ENCODE assay signal across 8 cellular contexts in the genomic region with DNA sequence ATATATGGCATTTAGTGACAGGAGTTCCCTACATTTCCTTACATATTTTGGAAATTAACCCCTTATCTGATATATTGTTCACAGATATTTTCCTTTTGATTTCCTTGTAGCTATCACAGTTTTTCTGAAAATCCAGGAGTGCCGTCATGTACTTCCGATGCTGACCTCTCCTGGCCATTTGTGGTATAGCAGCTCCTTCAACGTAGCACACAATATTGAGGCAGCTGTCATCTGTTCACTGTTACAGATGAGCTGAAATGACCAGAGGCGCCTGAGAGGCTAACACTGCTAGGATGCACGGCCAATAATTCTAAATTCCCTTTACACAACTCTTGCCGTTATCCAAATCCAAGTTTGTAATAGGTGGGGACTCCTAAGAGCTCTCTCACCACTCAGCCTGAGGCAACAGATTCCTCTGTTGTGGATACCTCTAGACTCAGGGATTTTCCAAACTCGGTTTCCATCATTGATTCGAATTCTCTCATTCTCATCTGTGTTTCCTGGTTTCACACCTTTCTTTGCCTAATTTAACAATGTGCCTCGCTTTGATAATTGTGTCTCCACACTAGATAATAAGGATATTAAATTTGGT. TPM values are rescaled to one million over a fixed set of nuclear protein-coding genes. Genes with fewer than 3 reads are reported as not detected.
A peak's percentile ranks its signal among the peaks of the same experiment; 100 is the strongest.
DNase-seq lines count a peak whose midpoint lies in the region; TF ChIP-seq lines count a peak whose summit lies in the region.

No MANE protein-coding gene starts in this region.

- no peaks in the 10 kb centered on the region for H3K36me3 Mint-ChIP-seq in activated T-helper 2 cell treated with anti-CD3 and anti-CD28 coated beads, Interferon-gamma antibody, Interleukin-2, Interleukin-4, amounts not matched to agents 10 μg/mL and 5 μg/mL and 100 μg/mL, durations not matched to agents 14 hours and 24 hours and 36 hours (ENCODE audit: low read depth)
- H3K36me3 Mint-ChIP-seq in osteocyte (ENCODE audit: unreplicated experiment): no peaks in the 10 kb centered on the region

- no peak overlapping the region for H3K27ac Mint-ChIP-seq in activated T-helper 2 cell treated with anti-CD3 and anti-CD28 coated beads, Interferon-gamma antibody, Interleukin-2, Interleukin-4, amounts not matched to agents 10 μg/mL and 5 μg/mL and 100 μg/mL, durations not matched to agents 14 hours and 24 hours and 36 hours
- no peak overlapping the region for H3K27ac Mint-ChIP-seq in osteocyte (ENCODE audit: unreplicated experiment)

- H3K36me3 ChIP-seq in uterus: no peaks in the 10 kb centered on the region

- H3K4me1 ChIP-seq in uterus: no peaks in the 10 kb centered on the region

- no peaks in the 10 kb centered on the region for H3K27me3 ChIP-seq in uterus

- H3K9me3 Mint-ChIP-seq in activated T-helper 2 cell treated with anti-CD3 and anti-CD28 coated beads, Interferon-gamma antibody, Interleukin-2, Interleukin-4, amounts not matched to agents 10 μg/mL and 5 μg/mL and 100 μg/mL, durations not matched to agents 14 hours and 24 hours and 36 hours: no peaks in the 10 kb centered on the region
- peaks cover under 1% of the 10 kb centered on the region for H3K9me3 Mint-ChIP-seq in osteocyte (ENCODE audit: unreplicated experiment)

- H3K9me3 ChIP-seq in uterus: no peaks in the 10 kb centered on the region

- TF ChIP-seq POLR2A in uterus (IDR thresholded peaks at IDR 0.05): no peak

- H3K4me1 Mint-ChIP-seq in activated T-helper 2 cell treated with anti-CD3 and anti-CD28 coated beads, Interferon-gamma antibody, Interleukin-2, Interleukin-4, amounts not matched to agents 10 μg/mL and 5 μg/mL and 100 μg/mL, durations not matched to agents 14 hours and 24 hours and 36 hours (ENCODE audit: low read depth): no peaks in the 10 kb centered on the region
- H3K4me1 Mint-ChIP-seq in osteocyte (ENCODE audit: unreplicated experiment): no peaks in the 10 kb centered on the region

- no peaks in the 10 kb centered on the region for H3K27me3 Mint-ChIP-seq in activated T-helper 2 cell treated with anti-CD3 and anti-CD28 coated beads, Interferon-gamma antibody, Interleukin-2, Interleukin-4, amounts not matched to agents 10 μg/mL and 5 μg/mL and 100 μg/mL, durations not matched to agents 14 hours and 24 hours and 36 hours (ENCODE audit: low read depth)
- no peaks in the 10 kb centered on the region for H3K27me3 Mint-ChIP-seq in osteocyte (ENCODE audit: unreplicated experiment)

- no peak overlapping the region for H3K4me3 ChIP-seq in uterus

- no peak overlapping the region for H3K27ac ChIP-seq in uterus

- TF ChIP-seq CTCF in osteocyte (IDR thresholded peaks at IDR 0.05): peak; percentile 90
- TF ChIP-seq CTCF in uterus (IDR thresholded peaks at IDR 0.05): peak; percentile 49 to 62 (median 58)

- DNase-seq in GM04503 (ENCODE audit: low read depth): peak; percentile 18
- DNase-seq in H4 (ENCODE audit: low spot score): peak; percentile 69
- peak; percentile 69 for DNase-seq in LoVo (ENCODE audit: low spot score)
- peak; percentile 67 for DNase-seq in RPMI7951 (ENCODE audit: low read depth)
- DNase-seq in activated T-helper 2 cell treated with anti-CD3 and anti-CD28 coated beads, Interferon-gamma antibody, Interleukin-2, Interleukin-4, amounts not matched to agents 10 μg/mL and 5 μg/mL and 100 μg/mL, durations not matched to agents 14 hours and 24 hours and 36 hours (ENCODE audit: low spot score): peak; percentile 29
- DNase-seq in foreskin melanocyte: peak; percentile 57
- DNase-seq in osteocyte (ENCODE audit: extremely low spot score, unreplicated experiment): peak; percentile 90
- DNase-seq in uterus: peak; percentile 28 to 33

- intact Hi-C loops in activated T-helper 2 cell treated with anti-CD3 and anti-CD28 coated beads, Interferon-gamma antibody, Interleukin-2, Interleukin-4, amounts not matched to agents 10 μg/mL and 5 μg/mL and 100 μg/mL, durations not matched to agents 14 hours and 24 hours and 36 hours (cut with micrococcal nuclease): loop anchor here (1.0 kb wide), 1 partner anchor 1622 kb away; no protein-coding TSS in a partner anchor
- intact Hi-C loops in uterus (cut with DNase I; ENCODE audit: low total_unique reads): no loop called here

- no peak overlapping the region for H3K4me3 Mint-ChIP-seq in activated T-helper 2 cell treated with anti-CD3 and anti-CD28 coated beads, Interferon-gamma antibody, Interleukin-2, Interleukin-4, amounts not matched to agents 10 μg/mL and 5 μg/mL and 100 μg/mL, durations not matched to agents 14 hours and 24 hours and 36 hours (ENCODE audit: low read depth)
- no peak overlapping the region for H3K4me3 Mint-ChIP-seq in osteocyte (ENCODE audit: unreplicated experiment)

RNA-seq across cellular contexts. Expression of gene MMUT, which starts 53.0 kb away (rescaled TPM):
- 9.9 and 11.1 TPM in 2 replicates for total RNA-seq in H4 (2014; rRNA removed; shearing (Covaris generic))
- 13.6 and 13.9 TPM in 2 replicates for total RNA-seq in RPMI7951 (2014; rRNA removed; shearing (Covaris generic))
- total RNA-seq in activated T-helper 2 cell treated with anti-CD3 and anti-CD28 coated beads, Interferon-gamma antibody, Interleukin-2, Interleukin-4, amounts not matched to agents 10 μg/mL and 5 μg/mL and 100 μg/mL, durations not matched to agents 14 hours and 24 hours and 36 hours: 13.5 and 14.3 TPM in 2 replicates
- 23.5 and 23.7 TPM in 2 replicates for total RNA-seq in osteocyte
- 10 to 100 TPM in 3 of 4 donors, 1 to 10 TPM in 1; 4.1 to 31.4 (median 19.8) TPM for total RNA-seq in uterus

RNA-seq across cellular contexts. Expression of gene CENPQ, which starts 53.1 kb away (rescaled TPM):
- total RNA-seq in H4 (2014; rRNA removed; shearing (Covaris generic)): 16.1 and 22.8 TPM in 2 replicates
- 45.4 and 56.4 TPM in 2 replicates for total RNA-seq in RPMI7951 (2014; rRNA removed; shearing (Covaris generic))
- 13.9 and 14.1 TPM in 2 replicates for total RNA-seq in activated T-helper 2 cell treated with anti-CD3 and anti-CD28 coated beads, Interferon-gamma antibody, Interleukin-2, Interleukin-4, amounts not matched to agents 10 μg/mL and 5 μg/mL and 100 μg/mL, durations not matched to agents 14 hours and 24 hours and 36 hours
- total RNA-seq in osteocyte (3.9 and 4.6 TPM in 2 replicates), uterus (1 to 10 TPM; 1.5 to 9.5 (median 3.4) TPM)

Comparison
In these comparisons a context has a peak if more than half of its experiments do, and no peak if none do; other contexts are left out.
1. DNase-seq: peak in every context shown above with its lines; median percentile 90 in osteocyte; 69 in H4; 69 in LoVo; 67 in RPMI7951; 57 in foreskin melanocyte; 30 in uterus; 29 in activated T-helper 2 cell treated with anti-CD3 and anti-CD28 coated beads, Interferon-gamma antibody, Interleukin-2, Interleukin-4, amounts not matched to agents 10 μg/mL and 5 μg/mL and 100 μg/mL, durations not matched to agents 14 hours and 24 hours and 36 hours; 18 in GM04503.